Comparison of ENCODE assay signal across 20 cellular contexts in genomic region chr14:71348817-71349216, GRCh38.
"Had no signal": no experiment of that assay in that cellular context is flagged by ENCODE, and none has a peak within 500 bp of the region (broad histone marks: within the 10 kb centered on the region; RNA-seq: fewer than 3 reads in every experiment).

No MANE protein-coding gene starts in this region.

- H3K9me3 Mint-ChIP-seq: endodermal cell, neural crest cell had no signal

- H3K36me3 ChIP-seq: colonic mucosa, gastroesophageal sphincter, right lobe of liver, upper lobe of right lung, WERI-Rb-1 had no signal

- H3K27ac Mint-ChIP-seq: activated naive CD8-positive, alpha-beta T cell treated with anti-CD3 and anti-CD28 coated beads for 36 hours; endodermal cell; T-helper 2 cell treated with Interferon-gamma antibody and Interleukin-4, amounts not matched to agents 5 μg/mL and 100 μg/mL, for 36 hours had no signal

- H3K27me3 ChIP-seq: colonic mucosa, dorsolateral prefrontal cortex, gastroesophageal sphincter, right lobe of liver, upper lobe of right lung had no signal

- H3K4me3 ChIP-seq: colonic mucosa, dorsolateral prefrontal cortex, gastroesophageal sphincter, right lobe of liver, skin epidermis, upper lobe of right lung had no signal

- H3K4me1 Mint-ChIP-seq: neural crest cell had no signal

- ATAC-seq: gastroesophageal sphincter, left ventricle myocardium superior, right lobe of liver, upper lobe of right lung had no signal

- H3K4me1 ChIP-seq: colonic mucosa, right lobe of liver had no signal

- H3K9me3 ChIP-seq: colonic mucosa, gastroesophageal sphincter, upper lobe of right lung had no signal

- H3K27me3 Mint-ChIP-seq: activated naive CD8-positive, alpha-beta T cell treated with anti-CD3 and anti-CD28 coated beads for 36 hours had no signal

- H3K4me3 Mint-ChIP-seq: activated naive CD8-positive, alpha-beta T cell treated with anti-CD3 and anti-CD28 coated beads for 36 hours; endodermal cell; neural crest cell; T-helper 2 cell treated with Interferon-gamma antibody and Interleukin-4, amounts not matched to agents 5 μg/mL and 100 μg/mL, for 36 hours had no signal

- DNase-seq: activated naive CD4-positive, alpha-beta T cell treated with Interleukin-2 at 50 U/mL for 16 hours; activated naive CD8-positive, alpha-beta T cell treated with anti-CD3 and anti-CD28 coated beads for 36 hours; activated T-cell treated with anti-CD3 and anti-CD28 coated beads, Interleukin-2, amount 50 U/mL, for 1 hour; central memory CD4-positive, alpha-beta T cell; colonic mucosa; dorsolateral prefrontal cortex; endodermal cell; head of caudate nucleus; left ventricle myocardium superior; mammary epithelial cell; posterior cingulate gyrus; right lobe of liver; stimulated activated naive CD4-positive, alpha-beta T cell treated with Interleukin-2 at 50 U/mL for 16 hours; upper lobe of right lung; WERI-Rb-1 had no signal

- H3K27ac ChIP-seq: colonic mucosa, dorsolateral prefrontal cortex, epithelial cell of prostate, gastroesophageal sphincter, right lobe of liver, skin epidermis, upper lobe of right lung, WERI-Rb-1 had no signal
